In genomic region chr3:184626942-184627341, GRCh38 we compare ENCODE assay signal across 25 cellular contexts.
"Had no signal": no experiment of that assay in that cellular context is flagged by ENCODE, and none has a peak within 500 bp of the region (broad histone marks: within the 10 kb centered on the region; RNA-seq: fewer than 3 reads in every experiment).

No MANE protein-coding gene starts in this region.

- H3K4me2 ChIP-seq: neural progenitor cell, smooth muscle cell had no signal

- H3K36me3 ChIP-seq: brain microvascular endothelial cell, neural progenitor cell, sigmoid colon, suprapubic skin, tibial nerve, WERI-Rb-1 had no signal

- H3K9me3 ChIP-seq: sigmoid colon, suprapubic skin, tibial nerve had no signal

- ATAC-seq: activated CD4-positive, CD25-positive, alpha-beta regulatory T cell treated with anti-CD3 and anti-CD28 coated beads, Interleukin-2, amount 50 U/mL, for 24 hours; esophagus mucosa; naive thymus-derived CD4-positive, alpha-beta T cell; T-helper 17 cell had no signal

- H3K4me3 ChIP-seq: neural progenitor cell, sigmoid colon, smooth muscle cell, suprapubic skin, tibial nerve had no signal

- H3K27ac ChIP-seq: brain microvascular endothelial cell, neural progenitor cell, sigmoid colon, suprapubic skin, tibial nerve, WERI-Rb-1 had no signal

- H3K9ac ChIP-seq: neural progenitor cell had no signal

- DNase-seq: activated CD4-positive, alpha-beta T cell treated with anti-CD3 and anti-CD28 coated beads for 48 hours; activated CD4-positive, alpha-beta T cell treated with anti-CD3 and anti-CD28 coated beads, Interleukin-2, amount 50 U/mL, for 48 hours; activated CD8-positive, alpha-beta memory T cell treated with anti-CD3 and anti-CD28 coated beads, Interleukin-2, amount 50 U/mL, for 4 hours; activated gamma-delta T cell; activated naive CD4-positive, alpha-beta T cell treated with anti-CD3 and anti-CD28 coated beads, Interleukin-2, amount 50 U/mL, for 16 hours; activated T-cell treated with anti-CD3 and anti-CD28 coated beads, Interleukin-2, amount 50 U/mL, for 1 hour; amniotic stem cell; brain microvascular endothelial cell; endodermal cell; foreskin fibroblast; mammary epithelial cell; naive thymus-derived CD4-positive, alpha-beta T cell; sigmoid colon; stimulated activated CD4-positive, alpha-beta T cell treated with anti-CD3 and anti-CD28 coated beads, Interleukin-15, amount 100 ng/mL, for 24 hours; stimulated activated CD4-positive, alpha-beta T cell treated with anti-CD3 and anti-CD28 coated beads, Interleukin-2, amount 100 ng/mL, for 24 hours; stimulated activated naive CD4-positive, alpha-beta T cell; T-helper 17 cell; T1000; WERI-Rb-1 had no signal

- H3K27me3 ChIP-seq: neural progenitor cell, sigmoid colon, suprapubic skin, tibial nerve had no signal

- H3K4me1 ChIP-seq: sigmoid colon, tibial nerve had no signal

- H2AFZ ChIP-seq: neural progenitor cell had no signal
